11 cellular contexts compared by ENCODE assay signal in genomic region chr13:97117388-97117910, GRCh38.
"Had no signal": no experiment of that assay in that cellular context is flagged by ENCODE, and none has a peak within 500 bp of the region (broad histone marks: within the 10 kb centered on the region; RNA-seq: fewer than 3 reads in every experiment).

No MANE protein-coding gene starts in this region.

- H3K36me3 Mint-ChIP-seq: activated CD4-positive, alpha-beta memory T cell treated with anti-CD3 and anti-CD28 coated beads for 36 hours; activated naive CD8-positive, alpha-beta T cell treated with anti-CD3 and anti-CD28 coated beads, Interleukin-2, amount 10 ng/mL, durations not matched to agents 7 days and 5 days; neural progenitor cell had no signal

- H3K9me3 ChIP-seq: breast epithelium, ovary, stomach had no signal

- H3K4me2 ChIP-seq: neural progenitor cell had no signal

- H2AFZ ChIP-seq: neural progenitor cell had no signal

- H3K36me3 ChIP-seq: breast epithelium, neural progenitor cell, ovary, stomach had no signal

- H3K27me3 ChIP-seq: breast epithelium, neural progenitor cell, ovary, stomach had no signal

- DNase-seq: activated CD4-positive, alpha-beta memory T cell treated with anti-CD3 and anti-CD28 coated beads for 36 hours; activated CD4-positive, CD25-positive, alpha-beta regulatory T cell treated with anti-CD3 and anti-CD28 coated beads, Interleukin-2, amount 50 U/mL, for 72 hours; activated gamma-delta T cell; activated naive CD8-positive, alpha-beta T cell treated with anti-CD3 and anti-CD28 coated beads, Interleukin-2, amount 10 ng/mL, durations not matched to agents 7 days and 5 days; activated T-cell treated with anti-CD3 and anti-CD28 coated beads, Interleukin-2, amount 50 U/mL, for 48 hours; hypothalamus; stomach had no signal

- H3K27ac ChIP-seq: neural progenitor cell, skin epidermis had no signal

- H3K4me3 ChIP-seq: breast epithelium, neural progenitor cell, ovary, skin epidermis, stomach had no signal

- H3K9ac ChIP-seq: neural progenitor cell had no signal

- H3K4me3 Mint-ChIP-seq: activated CD4-positive, alpha-beta memory T cell treated with anti-CD3 and anti-CD28 coated beads for 36 hours; activated naive CD8-positive, alpha-beta T cell treated with anti-CD3 and anti-CD28 coated beads, Interleukin-2, amount 10 ng/mL, durations not matched to agents 7 days and 5 days had no signal

- H3K27ac Mint-ChIP-seq: activated CD4-positive, alpha-beta memory T cell treated with anti-CD3 and anti-CD28 coated beads for 36 hours; activated naive CD8-positive, alpha-beta T cell treated with anti-CD3 and anti-CD28 coated beads, Interleukin-2, amount 10 ng/mL, durations not matched to agents 7 days and 5 days had no signal

- H3K9me3 Mint-ChIP-seq: activated CD4-positive, alpha-beta memory T cell treated with anti-CD3 and anti-CD28 coated beads for 36 hours; activated naive CD8-positive, alpha-beta T cell treated with anti-CD3 and anti-CD28 coated beads, Interleukin-2, amount 10 ng/mL, durations not matched to agents 7 days and 5 days had no signal

- H3K4me1 Mint-ChIP-seq: activated naive CD8-positive, alpha-beta T cell treated with anti-CD3 and anti-CD28 coated beads, Interleukin-2, amount 10 ng/mL, durations not matched to agents 7 days and 5 days had no signal
